Comparison of ENCODE assay signal across 18 cellular contexts in the genomic region with DNA sequence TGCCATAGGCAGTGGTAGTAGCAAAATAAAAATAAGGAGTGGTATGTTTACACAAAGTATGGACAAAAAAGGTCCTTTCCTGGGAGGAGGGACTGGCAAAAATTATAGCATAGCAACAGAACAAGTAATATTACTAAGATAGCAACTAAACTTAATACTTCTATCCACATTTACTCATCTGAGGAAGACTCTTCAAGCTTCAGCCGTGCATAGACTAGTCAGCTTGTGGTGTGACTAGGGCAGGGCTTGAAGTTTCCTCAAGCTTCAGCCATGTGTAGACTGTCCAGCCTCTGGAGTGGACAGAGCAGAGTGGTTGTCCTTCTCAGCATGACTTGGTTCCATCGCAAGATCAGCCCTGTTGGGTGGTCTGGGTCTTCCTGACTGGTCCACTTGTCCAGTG.
DNase-seq lines count a peak whose midpoint lies in the region; ATAC-seq and TF ChIP-seq lines count a peak whose summit lies in the region.
"Had no signal": no experiment of that assay in that cellular context is flagged by ENCODE, and none has a peak within 500 bp of the region (broad histone marks: within the 10 kb centered on the region; RNA-seq: fewer than 3 reads in every experiment).

No MANE protein-coding gene starts in this region.

- intact Hi-C loops in activated CD4-positive, alpha-beta T cell treated with anti-CD3 and anti-CD28 coated beads for 36 hours (cut with DNase I, micrococcal nuclease), result loop anchor here in 1 of 2 experiments (10.0 kb wide), 2 partner anchors 428 to 1678 kb away; no protein-coding TSS in a partner anchor

- no peaks in the 10 kb centered on the region for H3K4me1 ChIP-seq in endodermal cell (ENCODE audit: control insufficient read depth, insufficient read depth, low read length)
- H3K4me1 ChIP-seq: HAP-1 had no signal

- no peak overlapping the region for H3K4me3 ChIP-seq in endodermal cell (ENCODE audit: low read length)
- H3K4me3 ChIP-seq: GM23248, HAP-1 had no signal

- DNase-seq in activated CD4-positive, alpha-beta T cell treated with anti-CD3 and anti-CD28 coated beads for 36 hours, result no peak
- DNase-seq in activated CD4-positive, alpha-beta T cell treated with anti-CD3 and anti-CD28 coated beads, Interleukin-2, amount 50 U/mL, for 4 hours, result no peak
- no peak for DNase-seq in activated naive CD8-positive, alpha-beta T cell treated with anti-CD3 and anti-CD28 coated beads, Interleukin-2, amount 50 U/mL, for 24 hours
- DNase-seq in endodermal cell (no peak), NCI-H1092 treated with DMSO at 0.1 percent for 48 hours (lab: John Stamatoyannopoulos, UW) (no peak)
- DNase-seq: 8988T, DMS153, GF-D8, GM23248, NCI-H1417 treated with DMSO at 0.1 percent for 48 hours, NCI-H187 treated with DMSO at 0.1 percent for 48 hours, NCI-H226, NCI-H524 treated with DMSO at 0.1 percent for 48 hours had no signal

- WGBS in endodermal cell (ENCODE audit: insufficient coverage in 1 of 2, insufficient read length in 1 of 2), 2 experiments, result 55% methylated on average over 2 of the region's 2 CpGs; no CpG with 5 or more reads in 1 of the 2 experiments

- peak; percentile 49 for ATAC-seq in activated CD4-positive, alpha-beta T cell treated with anti-CD3 and anti-CD28 coated beads for 36 hours
- no peak for ATAC-seq in activated naive CD8-positive, alpha-beta T cell treated with anti-CD3 and anti-CD28 coated beads, Interleukin-2, amount 50 U/mL, for 24 hours
- ATAC-seq in activated T-helper 17 cell treated with anti-CD3 and anti-CD28 coated beads, Interleukin-2, amount 50 U/mL, for 72 hours (replicated peaks), result peak; percentile 62
- no peak for ATAC-seq in stimulated activated memory B cell treated with anti-CD40 and anti-IgM and Interleukin-4, amounts not matched to agents 10 μg/mL and 1 μg/mL and 100 μg/mL, for 72 hours

- POLR2A ChIA-PET in activated CD4-positive, alpha-beta T cell treated with anti-CD3 and anti-CD28 coated beads for 36 hours (lab: Charles Lee), result no interaction called here

- peaks cover 7% of the 10 kb centered on the region for H3K9me3 Mint-ChIP-seq in activated CD4-positive, alpha-beta T cell treated with anti-CD3 and anti-CD28 coated beads for 36 hours (ENCODE audit: low read depth)
- no peaks in the 10 kb centered on the region for H3K9me3 Mint-ChIP-seq in activated naive CD8-positive, alpha-beta T cell (ENCODE audit: low read depth)
- peaks cover 5% of the 10 kb centered on the region for H3K9me3 Mint-ChIP-seq in activated naive CD8-positive, alpha-beta T cell treated with anti-CD3 and anti-CD28 coated beads, Interleukin-2, amount 50 U/mL, for 24 hours
- H3K9me3 Mint-ChIP-seq in activated T-helper 17 cell treated with anti-CD3 and anti-CD28 coated beads, Interleukin-2, amount 50 U/mL, for 72 hours, result peaks cover 4% of the 10 kb centered on the region
- no peaks in the 10 kb centered on the region for H3K9me3 Mint-ChIP-seq in stimulated activated memory B cell treated with anti-CD40 and anti-IgM and Interleukin-4, amounts not matched to agents 10 μg/mL and 1 μg/mL and 100 μg/mL, for 72 hours
- no peaks in the 10 kb centered on the region for H3K9me3 Mint-ChIP-seq in endodermal cell

- H3K36me3 ChIP-seq in endodermal cell (ENCODE audit: control insufficient read depth, insufficient read depth, low read length), result no peaks in the 10 kb centered on the region
- H3K36me3 ChIP-seq: HAP-1 had no signal

- no peaks in the 10 kb centered on the region for H3K27me3 Mint-ChIP-seq in activated CD4-positive, alpha-beta T cell treated with anti-CD3 and anti-CD28 coated beads for 36 hours
- no peaks in the 10 kb centered on the region for H3K27me3 Mint-ChIP-seq in activated naive CD8-positive, alpha-beta T cell
- H3K27me3 Mint-ChIP-seq in activated naive CD8-positive, alpha-beta T cell treated with anti-CD3 and anti-CD28 coated beads, Interleukin-2, amount 50 U/mL, for 24 hours, result no peaks in the 10 kb centered on the region
- H3K27me3 Mint-ChIP-seq in activated T-helper 17 cell treated with anti-CD3 and anti-CD28 coated beads, Interleukin-2, amount 50 U/mL, for 72 hours, result no peaks in the 10 kb centered on the region
- H3K27me3 Mint-ChIP-seq in stimulated activated memory B cell treated with anti-CD40 and anti-IgM and Interleukin-4, amounts not matched to agents 10 μg/mL and 1 μg/mL and 100 μg/mL, for 72 hours, result no peaks in the 10 kb centered on the region
- H3K27me3 Mint-ChIP-seq in endodermal cell (ENCODE audit: insufficient read depth), result no peaks in the 10 kb centered on the region

- peaks cover 20% of the 10 kb centered on the region for H3K36me3 Mint-ChIP-seq in activated CD4-positive, alpha-beta T cell treated with anti-CD3 and anti-CD28 coated beads for 36 hours (ENCODE audit: low read depth)
- peaks cover 16% of the 10 kb centered on the region for H3K36me3 Mint-ChIP-seq in activated naive CD8-positive, alpha-beta T cell
- H3K36me3 Mint-ChIP-seq in activated naive CD8-positive, alpha-beta T cell treated with anti-CD3 and anti-CD28 coated beads, Interleukin-2, amount 50 U/mL, for 24 hours (ENCODE audit: low read depth), result peaks cover 12% of the 10 kb centered on the region
- H3K36me3 Mint-ChIP-seq in activated T-helper 17 cell treated with anti-CD3 and anti-CD28 coated beads, Interleukin-2, amount 50 U/mL, for 72 hours (ENCODE audit: low read depth), result no peaks in the 10 kb centered on the region
- H3K36me3 Mint-ChIP-seq in stimulated activated memory B cell treated with anti-CD40 and anti-IgM and Interleukin-4, amounts not matched to agents 10 μg/mL and 1 μg/mL and 100 μg/mL, for 72 hours, result peaks cover 17% of the 10 kb centered on the region
- no peaks in the 10 kb centered on the region for H3K36me3 Mint-ChIP-seq in endodermal cell (ENCODE audit: low read depth)

- H3K27me3 ChIP-seq in endodermal cell (ENCODE audit: control insufficient read depth, insufficient read depth, low read length, poor library complexity, severe bottlenecking), result no peaks in the 10 kb centered on the region

- no peak overlapping the region for H3K9ac ChIP-seq in endodermal cell (ENCODE audit: extremely low read depth, low read length, poor library complexity, severe bottlenecking)
- H3K9ac ChIP-seq: GM23248, KMS-11 had no signal

- peak overlapping the region; percentile 91 for H3K27ac Mint-ChIP-seq in activated CD4-positive, alpha-beta T cell treated with anti-CD3 and anti-CD28 coated beads for 36 hours
- peak overlapping the region; percentile 98 for H3K27ac Mint-ChIP-seq in activated naive CD8-positive, alpha-beta T cell
- no peak overlapping the region for H3K27ac Mint-ChIP-seq in activated naive CD8-positive, alpha-beta T cell treated with anti-CD3 and anti-CD28 coated beads, Interleukin-2, amount 50 U/mL, for 24 hours
- peak overlapping the region; percentile 94 for H3K27ac Mint-ChIP-seq in activated T-helper 17 cell treated with anti-CD3 and anti-CD28 coated beads, Interleukin-2, amount 50 U/mL, for 72 hours
- H3K27ac Mint-ChIP-seq in stimulated activated memory B cell treated with anti-CD40 and anti-IgM and Interleukin-4, amounts not matched to agents 10 μg/mL and 1 μg/mL and 100 μg/mL, for 72 hours, result peak overlapping the region; percentile 93
- no peak overlapping the region for H3K27ac Mint-ChIP-seq in endodermal cell

- H3K4me3 Mint-ChIP-seq in activated CD4-positive, alpha-beta T cell treated with anti-CD3 and anti-CD28 coated beads for 36 hours, result no peak overlapping the region
- H3K4me3 Mint-ChIP-seq in activated naive CD8-positive, alpha-beta T cell, result peak overlapping the region; percentile 5
- no peak overlapping the region for H3K4me3 Mint-ChIP-seq in activated naive CD8-positive, alpha-beta T cell treated with anti-CD3 and anti-CD28 coated beads, Interleukin-2, amount 50 U/mL, for 24 hours
- H3K4me3 Mint-ChIP-seq in activated T-helper 17 cell treated with anti-CD3 and anti-CD28 coated beads, Interleukin-2, amount 50 U/mL, for 72 hours, result peak overlapping the region; percentile 54
- no peak overlapping the region for H3K4me3 Mint-ChIP-seq in stimulated activated memory B cell treated with anti-CD40 and anti-IgM and Interleukin-4, amounts not matched to agents 10 μg/mL and 1 μg/mL and 100 μg/mL, for 72 hours
- H3K4me3 Mint-ChIP-seq in endodermal cell, result no peak overlapping the region

- peaks cover 13% of the 10 kb centered on the region for H3K9me3 ChIP-seq in endodermal cell (ENCODE audit: control insufficient read depth, low read length)
- H3K9me3 ChIP-seq: HAP-1 had no signal

- no peak overlapping the region for H3K27ac ChIP-seq in endodermal cell (ENCODE audit: low read depth, low read length)
- H3K27ac ChIP-seq: GM23248, KMS-11 had no signal

- peaks cover 57% of the 10 kb centered on the region for H3K4me1 Mint-ChIP-seq in activated CD4-positive, alpha-beta T cell treated with anti-CD3 and anti-CD28 coated beads for 36 hours
- H3K4me1 Mint-ChIP-seq in activated naive CD8-positive, alpha-beta T cell (ENCODE audit: low read depth), result peaks cover 53% of the 10 kb centered on the region
- H3K4me1 Mint-ChIP-seq in activated naive CD8-positive, alpha-beta T cell treated with anti-CD3 and anti-CD28 coated beads, Interleukin-2, amount 50 U/mL, for 24 hours, result peaks cover 60% of the 10 kb centered on the region
- peaks cover 21% of the 10 kb centered on the region for H3K4me1 Mint-ChIP-seq in activated T-helper 17 cell treated with anti-CD3 and anti-CD28 coated beads, Interleukin-2, amount 50 U/mL, for 72 hours
- H3K4me1 Mint-ChIP-seq in stimulated activated memory B cell treated with anti-CD40 and anti-IgM and Interleukin-4, amounts not matched to agents 10 μg/mL and 1 μg/mL and 100 μg/mL, for 72 hours, result peaks cover 45% of the 10 kb centered on the region
- no peaks in the 10 kb centered on the region for H3K4me1 Mint-ChIP-seq in endodermal cell

- no peak for TF ChIP-seq CTCF in endodermal cell (conservative IDR thresholded peaks at IDR 0.05)

- CTCF ChIA-PET in activated CD4-positive, alpha-beta T cell treated with anti-CD3 and anti-CD28 coated beads for 36 hours (lab: Charles Lee), result no interaction called here

Comparison
In these comparisons a context has a peak if more than half of its experiments do, and no peak if none do; other contexts are left out.
1. H3K27ac Mint-ChIP-seq: peak in activated CD4-positive, alpha-beta T cell treated with anti-CD3 and anti-CD28 coated beads for 36 hours (single experiment), activated naive CD8-positive, alpha-beta T cell (single experiment), activated T-helper 17 cell treated with anti-CD3 and anti-CD28 coated beads, Interleukin-2, amount 50 U/mL, for 72 hours (single experiment) and stimulated activated memory B cell treated with anti-CD40 and anti-IgM and Interleukin-4, amounts not matched to agents 10 μg/mL and 1 μg/mL and 100 μg/mL, for 72 hours (single experiment); none in activated naive CD8-positive, alpha-beta T cell treated with anti-CD3 and anti-CD28 coated beads, Interleukin-2, amount 50 U/mL, for 24 hours (single experiment) and endodermal cell (single experiment).
2. H3K4me3 Mint-ChIP-seq: peak in activated naive CD8-positive, alpha-beta T cell (single experiment) and activated T-helper 17 cell treated with anti-CD3 and anti-CD28 coated beads, Interleukin-2, amount 50 U/mL, for 72 hours (single experiment); none in activated CD4-positive, alpha-beta T cell treated with anti-CD3 and anti-CD28 coated beads for 36 hours (single experiment), activated naive CD8-positive, alpha-beta T cell treated with anti-CD3 and anti-CD28 coated beads, Interleukin-2, amount 50 U/mL, for 24 hours (single experiment), stimulated activated memory B cell treated with anti-CD40 and anti-IgM and Interleukin-4, amounts not matched to agents 10 μg/mL and 1 μg/mL and 100 μg/mL, for 72 hours (single experiment) and endodermal cell (single experiment).
3. ATAC-seq: peak in activated CD4-positive, alpha-beta T cell treated with anti-CD3 and anti-CD28 coated beads for 36 hours (single experiment) and activated T-helper 17 cell treated with anti-CD3 and anti-CD28 coated beads, Interleukin-2, amount 50 U/mL, for 72 hours (single experiment); none in activated naive CD8-positive, alpha-beta T cell treated with anti-CD3 and anti-CD28 coated beads, Interleukin-2, amount 50 U/mL, for 24 hours (single experiment) and stimulated activated memory B cell treated with anti-CD40 and anti-IgM and Interleukin-4, amounts not matched to agents 10 μg/mL and 1 μg/mL and 100 μg/mL, for 72 hours (single experiment).